23 cellular contexts compared by ENCODE assay signal in the genomic region with DNA sequence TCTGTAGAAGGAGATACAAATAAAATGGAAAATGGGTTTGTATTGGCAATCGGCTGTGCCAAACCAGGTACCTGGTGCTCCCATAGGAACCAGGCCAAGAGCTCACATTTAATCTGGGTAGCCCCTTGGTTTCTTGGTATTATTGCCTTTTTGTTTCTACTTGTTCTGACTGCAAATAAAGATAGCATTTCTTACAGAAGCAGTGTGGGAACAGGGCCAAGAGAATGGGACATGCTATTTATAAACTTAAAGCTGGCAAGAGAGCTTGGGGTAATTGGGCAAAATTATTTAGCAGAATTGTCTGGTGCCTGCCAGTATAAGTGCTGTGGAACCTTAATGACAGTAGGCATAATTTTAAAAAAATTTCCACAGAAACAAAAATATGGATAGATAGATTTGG.
"Had no signal": no experiment of that assay in that cellular context is flagged by ENCODE, and none has a peak within 500 bp of the region (broad histone marks: within the 10 kb centered on the region; RNA-seq: fewer than 3 reads in every experiment).

No MANE protein-coding gene starts in this region.

- H3K4me1 ChIP-seq: left lung, psoas muscle, tibial nerve had no signal

- H3K36me3 Mint-ChIP-seq: activated naive CD4-positive, alpha-beta T cell treated with anti-CD3 and anti-CD28 coated beads, Interleukin-2, amount 50 U/mL, for 72 hours; natural killer cell had no signal

- H3K9me3 Mint-ChIP-seq: activated naive CD4-positive, alpha-beta T cell treated with anti-CD3 and anti-CD28 coated beads, Interleukin-2, amount 50 U/mL, for 72 hours; effector memory CD8-positive, alpha-beta T cell; natural killer cell had no signal

- ATAC-seq: activated naive CD4-positive, alpha-beta T cell treated with anti-CD3 and anti-CD28 coated beads, Interleukin-2, amount 50 U/mL, for 72 hours; effector memory CD8-positive, alpha-beta T cell; esophagus mucosa; left lung; natural killer cell; psoas muscle; right cardiac atrium had no signal

- H3K4me3 ChIP-seq: left lung, lung, ovary, psoas muscle, skin epidermis, tibial nerve had no signal

- H3K27ac ChIP-seq: brain microvascular endothelial cell, left lung, ovary, psoas muscle, skin epidermis, tibial nerve, WERI-Rb-1 had no signal

- H3K4me1 Mint-ChIP-seq: natural killer cell had no signal

- H3K4me3 Mint-ChIP-seq: effector memory CD8-positive, alpha-beta T cell; natural killer cell; stimulated activated naive CD8-positive, alpha-beta T cell treated with anti-CD3 and anti-CD28 coated beads, Interleukin-15, Interleukin-2, amounts not matched to agents 100 ng/mL and 50 ng/mL, for 24 hours had no signal

- H3K9me3 ChIP-seq: left lung, ovary, psoas muscle, tibial nerve had no signal

- H3K27ac Mint-ChIP-seq: activated naive CD4-positive, alpha-beta T cell treated with anti-CD3 and anti-CD28 coated beads, Interleukin-2, amount 50 U/mL, for 72 hours; effector memory CD8-positive, alpha-beta T cell; natural killer cell; stimulated activated naive CD8-positive, alpha-beta T cell treated with anti-CD3 and anti-CD28 coated beads, Interleukin-15, Interleukin-2, amounts not matched to agents 100 ng/mL and 50 ng/mL, for 24 hours had no signal

- H3K27me3 ChIP-seq: brain microvascular endothelial cell, left lung, ovary had no signal

- H3K36me3 ChIP-seq: brain microvascular endothelial cell, left lung, ovary, tibial nerve, WERI-Rb-1 had no signal

- DNase-seq: activated CD4-positive, alpha-beta T cell treated with anti-CD3 and anti-CD28 coated beads, Interleukin-2, amount 50 U/mL, for 1 hour; activated CD4-positive, CD25-positive, alpha-beta regulatory T cell treated with anti-CD3 and anti-CD28 coated beads, Interleukin-2, amount 50 U/mL, for 72 hours; activated gamma-delta T cell treated with Interleukin-2 at 50 U/mL for 16 hours; activated T-cell treated with anti-CD3 and anti-CD28 coated beads, Interleukin-2, amount 50 U/mL, for 1 hour; aorta; brain microvascular endothelial cell; central memory CD4-positive, alpha-beta T cell; effector memory CD8-positive, alpha-beta T cell; hippocampal formation; kidney glomerular epithelial cell; left lung; natural killer cell; ovary; psoas muscle; right cardiac atrium; stimulated activated CD4-positive, alpha-beta T cell treated with anti-CD3 and anti-CD28 coated beads, Interleukin-1b, Interleukin-23, amount 100 ng/mL, for 48 hours; WERI-Rb-1 had no signal
